23 cellular contexts compared by ENCODE assay signal in the genomic region with DNA sequence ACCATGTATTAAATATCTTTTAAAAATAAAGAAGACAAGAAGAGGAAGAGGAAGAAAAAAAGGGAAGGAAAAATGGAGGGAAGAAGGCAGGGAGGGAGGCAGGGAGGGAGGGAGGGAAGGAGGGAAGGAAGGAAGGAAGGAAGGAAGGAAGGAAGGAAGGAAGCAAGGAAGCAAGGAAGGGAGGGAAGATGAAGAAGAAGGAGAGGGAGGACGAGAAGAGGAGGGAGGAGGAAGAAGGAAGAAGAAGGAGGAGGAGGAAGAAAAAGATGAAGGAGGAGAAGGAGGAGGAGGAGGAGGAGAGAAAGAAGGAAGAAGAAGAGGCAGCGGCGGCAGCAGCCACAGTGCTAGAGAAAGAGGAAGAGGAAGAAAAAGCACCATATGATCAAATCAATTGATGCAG.
"Had no signal": no experiment of that assay in that cellular context is flagged by ENCODE, and none has a peak within 500 bp of the region (broad histone marks: within the 10 kb centered on the region; RNA-seq: fewer than 3 reads in every experiment).

No MANE protein-coding gene starts in this region.

- H3K4me3 ChIP-seq: coronary artery, dorsolateral prefrontal cortex, esophagus muscularis mucosa, gastroesophageal sphincter, heart left ventricle, hepatocyte, left lung, lower lobe of right lung, mucosa of descending colon had no signal

- H3K4me2 ChIP-seq: hepatocyte had no signal

- H3K36me3 ChIP-seq: esophagus muscularis mucosa, gastroesophageal sphincter, heart left ventricle, left lung, lower lobe of right lung had no signal

- H3K27ac ChIP-seq: coronary artery, dorsolateral prefrontal cortex, esophagus muscularis mucosa, foreskin keratinocyte, gastroesophageal sphincter, heart left ventricle, hepatocyte, left lung, lower lobe of right lung had no signal

- FAIRE-seq: endothelial cell of umbilical vein, frontal cortex, islet of Langerhans, keratinocyte had no signal

- DNase-seq: dermis blood vessel endothelial cell; dorsolateral prefrontal cortex; effector CD4-positive, alpha-beta T cell; effector memory CD4-positive, alpha-beta T cell; foreskin keratinocyte; heart left ventricle; hypothalamus; left cardiac atrium; left lung; left ventricle myocardium superior; lower lobe of right lung; mesenchymal stem cell; mucosa of descending colon; naive B cell; naive thymus-derived CD8-positive, alpha-beta T cell had no signal

- H3K4me1 ChIP-seq: esophagus muscularis mucosa, foreskin keratinocyte, gastroesophageal sphincter, left lung, lower lobe of right lung had no signal

- ATAC-seq: foreskin keratinocyte; gastroesophageal sphincter; heart left ventricle; left cardiac atrium; left lung; left ventricle myocardium superior; lower lobe of right lung; mucosa of descending colon; naive thymus-derived CD8-positive, alpha-beta T cell had no signal

- H2AFZ ChIP-seq: hepatocyte had no signal

- H3K27me3 ChIP-seq: dorsolateral prefrontal cortex, esophagus muscularis mucosa, foreskin keratinocyte, gastroesophageal sphincter, heart left ventricle, hepatocyte, left lung had no signal

- H3K9me3 ChIP-seq: esophagus muscularis mucosa, gastroesophageal sphincter, heart left ventricle, lower lobe of right lung, mucosa of descending colon had no signal
